In the genomic region with DNA sequence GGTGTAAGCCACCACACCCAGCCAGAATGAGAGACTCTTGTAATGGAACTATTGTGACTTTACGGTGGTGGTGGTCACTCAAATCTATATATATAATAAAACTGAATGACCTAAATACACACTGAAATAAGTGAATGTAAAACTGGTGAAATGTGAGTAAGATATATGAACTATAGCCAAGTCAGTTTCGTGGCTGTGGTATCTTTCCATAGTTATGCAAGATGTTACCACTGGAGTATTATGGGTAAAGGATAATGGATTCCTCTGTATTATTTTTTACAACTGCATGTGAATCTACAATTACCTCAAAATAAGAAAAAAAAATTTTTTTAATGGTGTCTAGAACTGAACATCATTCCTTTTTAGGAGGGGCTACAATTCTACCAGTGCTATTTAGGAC, we compare ENCODE assay signal across 18 cellular contexts. TPM values are rescaled to one million over a fixed set of nuclear protein-coding genes. Genes with fewer than 3 reads are reported as not detected.
DNase-seq lines count a peak whose midpoint lies in the region; ATAC-seq and TF ChIP-seq lines count a peak whose summit lies in the region.
"Had no signal": no experiment of that assay in that cellular context is flagged by ENCODE, and none has a peak within 500 bp of the region (broad histone marks: within the 10 kb centered on the region; RNA-seq: fewer than 3 reads in every experiment).

No MANE protein-coding gene starts in this region.

- no peak for TF ChIP-seq CTCF in GM13976 (IDR thresholded peaks at IDR 0.05; ENCODE audit: borderline replicate concordance, control extremely low read depth, extremely low read depth, insufficient read depth, missing control alignments)

- H3K9me3 Mint-ChIP-seq in activated CD4-positive, alpha-beta T cell treated with anti-CD3 and anti-CD28 coated beads, Interleukin-2, amount 10 ng/mL, durations not matched to agents 24 days and 14 days = no peaks in the 10 kb centered on the region
- H3K9me3 Mint-ChIP-seq: GM23338 had no signal

- H3K36me3 Mint-ChIP-seq in activated CD4-positive, alpha-beta T cell treated with anti-CD3 and anti-CD28 coated beads, Interleukin-2, amount 10 ng/mL, durations not matched to agents 24 days and 14 days (ENCODE audit: low read depth) = peaks cover 8% of the 10 kb centered on the region

- in situ Hi-C loops in GM13976 (cut with MboI; ENCODE audit: low sequenced_read_pairs, unreplicated experiment) = no loop called here

- DNase-seq in EH (ENCODE audit: low read depth) = peak; percentile 15
- DNase-seq in NCI-H226 = peak; percentile 26
- DNase-seq in fibroblast of gingiva (ENCODE audit: low read depth) = peak; percentile 30
- DNase-seq in iris pigment epithelial cell (ENCODE audit: low read depth) = peak; percentile 80
- DNase-seq in GM13976 (ENCODE audit: low spot score) = no peak
- no peak for DNase-seq in activated CD4-positive, alpha-beta T cell treated with anti-CD3 and anti-CD28 coated beads, Interleukin-2, amount 10 ng/mL, durations not matched to agents 24 days and 14 days
- DNase-seq: C1 segment of cervical spinal cord, DMS79, MM.1S, NCI-H1694 treated with DMSO at 0.1 percent for 48 hours, NCI-H510A treated with DMSO at 0.1 percent for 48 hours, NCI-H82, SHP77 treated with DMSO at 0.1 percent for 48 hours had no signal

- no peak overlapping the region for H3K4me3 Mint-ChIP-seq in activated CD4-positive, alpha-beta T cell treated with anti-CD3 and anti-CD28 coated beads, Interleukin-2, amount 10 ng/mL, durations not matched to agents 24 days and 14 days
- H3K4me3 Mint-ChIP-seq: GM23338 had no signal

- H3K27ac Mint-ChIP-seq in activated CD4-positive, alpha-beta T cell treated with anti-CD3 and anti-CD28 coated beads, Interleukin-2, amount 10 ng/mL, durations not matched to agents 24 days and 14 days = no peak overlapping the region
- H3K27ac Mint-ChIP-seq: GM23338 had no signal

- H3K4me1 Mint-ChIP-seq in activated CD4-positive, alpha-beta T cell treated with anti-CD3 and anti-CD28 coated beads, Interleukin-2, amount 10 ng/mL, durations not matched to agents 24 days and 14 days = peaks cover 12% of the 10 kb centered on the region
- H3K4me1 Mint-ChIP-seq: GM23338 had no signal

- intact Hi-C loops in activated CD4-positive, alpha-beta T cell treated with anti-CD3 and anti-CD28 coated beads, Interleukin-2, amount 10 ng/mL, durations not matched to agents 24 days and 14 days (cut with micrococcal nuclease) = no loop called here

- ATAC-seq in GM18867 (IDR thresholded peaks at IDR 0.05; ENCODE audit: unreplicated experiment) = no peak
- ATAC-seq in GM18858 (IDR thresholded peaks at IDR 0.05; ENCODE audit: unreplicated experiment) = no peak
- ATAC-seq: GM23338, HCT116, SK-N-SH treated with all-trans-retinoic acid at 6 μM for 48 hours had no signal

- H3K27me3 Mint-ChIP-seq in activated CD4-positive, alpha-beta T cell treated with anti-CD3 and anti-CD28 coated beads, Interleukin-2, amount 10 ng/mL, durations not matched to agents 24 days and 14 days = no peaks in the 10 kb centered on the region

RNA-seq across cellular contexts. Expression of a gene that starts 21.9 kb away (rescaled TPM):
- 17.6 and 18.1 TPM in 2 replicates for total RNA-seq in activated CD4-positive, alpha-beta T cell treated with anti-CD3 and anti-CD28 coated beads, Interleukin-2, amount 10 ng/mL, durations not matched to agents 24 days and 14 days

Comparison
In these comparisons a context has a peak if more than half of its experiments do, and no peak if none do; other contexts are left out.
1. DNase-seq: peak in EH (single experiment), NCI-H226 (single experiment), fibroblast of gingiva (single experiment) and iris pigment epithelial cell (single experiment); none in GM13976 (single experiment) and activated CD4-positive, alpha-beta T cell treated with anti-CD3 and anti-CD28 coated beads, Interleukin-2, amount 10 ng/mL, durations not matched to agents 24 days and 14 days (single experiment).